Comparison of ENCODE assay signal across 26 cellular contexts in the genomic region with DNA sequence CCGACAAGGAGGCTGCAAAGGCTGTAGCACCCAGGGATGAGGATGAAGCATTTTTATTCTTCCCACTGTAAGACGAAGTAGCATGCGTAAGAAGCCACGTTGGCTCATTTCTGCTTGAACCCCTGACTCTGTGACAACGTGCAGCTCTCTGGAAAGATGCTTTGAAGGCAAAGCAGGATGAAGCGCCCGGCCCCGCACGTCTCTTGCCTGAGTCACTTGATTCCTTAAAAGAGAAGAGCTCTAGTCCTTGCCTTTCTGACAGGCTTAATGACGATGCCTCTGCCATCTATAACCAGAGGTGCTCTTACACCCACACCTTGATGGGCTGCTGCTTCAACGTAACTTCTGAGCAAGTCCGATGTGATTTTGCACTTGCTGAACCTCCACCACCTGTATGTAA.
A peak's percentile ranks its signal among the peaks of the same experiment; 100 is the strongest.
DNase-seq lines count a peak whose midpoint lies in the region; ATAC-seq and TF ChIP-seq lines count a peak whose summit lies in the region.
"Had no signal": no experiment of that assay in that cellular context is flagged by ENCODE, and none has a peak within 500 bp of the region (broad histone marks: within the 10 kb centered on the region; RNA-seq: fewer than 3 reads in every experiment).

No MANE protein-coding gene starts in this region.

- no peak for TF ChIP-seq POLR2A in breast epithelium (IDR thresholded peaks at IDR 0.05)
- no peak for TF ChIP-seq POLR2A in suprapubic skin (IDR thresholded peaks at IDR 0.05)

- H2AFZ ChIP-seq in mammary epithelial cell (ENCODE audit: low read depth, low read length) (no peak overlapping the region), mesenchymal stem cell (ENCODE audit: low read depth, low read length) (no peak overlapping the region)

- TF ChIP-seq EP300 in suprapubic skin (IDR thresholded peaks at IDR 0.05) = no peak

- H3K9me3 ChIP-seq in breast epithelium (no peaks in the 10 kb centered on the region), mammary epithelial cell (replicated peaks; ENCODE audit: insufficient read depth, low read length) (no peaks in the 10 kb centered on the region), adipocyte (ENCODE audit: control insufficient read depth, low read length) (peaks cover 3% of the 10 kb centered on the region), mesenchymal stem cell (ENCODE audit: control insufficient read depth, low read length) (no peaks in the 10 kb centered on the region), suprapubic skin (no peaks in the 10 kb centered on the region)
- H3K9me3 ChIP-seq: Caco-2, SK-N-SH had no signal

- H3K23ac ChIP-seq in mesenchymal stem cell (ENCODE audit: low read length in 2 of 2) = no peak overlapping the region

- H3K4ac ChIP-seq in mesenchymal stem cell (ENCODE audit: low read depth in 1 of 2, low read length in 2 of 2) = no peak overlapping the region

- dilution Hi-C loops in mammary epithelial cell (cut with HindIII; ENCODE audit: low sequenced_read_pairs) = no loop called here

- in situ Hi-C loops in mammary epithelial cell (cut with MboI; ENCODE audit: low sequenced_read_pairs in 2 of 2) = no loop called here

- H3K18ac ChIP-seq in mesenchymal stem cell (ENCODE audit: low read depth in 1 of 2, low read length in 2 of 2) = no peak overlapping the region

- H3K36me3 ChIP-seq in breast epithelium (no peaks in the 10 kb centered on the region), mammary epithelial cell (ENCODE audit: insufficient read depth, low read length) (no peaks in the 10 kb centered on the region), adipocyte (ENCODE audit: control insufficient read depth, insufficient read depth, low read length, severe bottlenecking) (no peaks in the 10 kb centered on the region), mesenchymal stem cell (ENCODE audit: control insufficient read depth in 1 of 2, insufficient read depth in 2 of 2, low read depth in 1 of 2, low read length in 2 of 2) (no peaks in the 10 kb centered on the region), suprapubic skin (no peaks in the 10 kb centered on the region)

- H3K79me1 ChIP-seq in mesenchymal stem cell (replicated peaks; ENCODE audit: low read length, poor library complexity, severe bottlenecking) = no peaks in the 10 kb centered on the region

- TF ChIP-seq CTCF in breast epithelium (IDR thresholded peaks at IDR 0.05) (no peak), mammary epithelial cell (conservative IDR thresholded peaks at IDR 0.05 in 1 of 2, IDR thresholded peaks at IDR 0.05 in 1 of 2; ENCODE audit: extremely low read depth in 1 of 2, insufficient read depth in 1 of 2, low read depth in 1 of 2, low read length in 2 of 2) (no peak), suprapubic skin (IDR thresholded peaks at IDR 0.05) (no peak)

- no peak overlapping the region for H3K4me3 ChIP-seq in breast epithelium
- H3K4me3 ChIP-seq in mammary epithelial cell (replicated peaks in 1 of 3; ENCODE audit: insufficient read depth in 1 of 3, low read depth in 2 of 3, low read length in 3 of 3) = no peak overlapping the region
- H3K4me3 ChIP-seq in adipocyte (ENCODE audit: low read length) = no peak overlapping the region
- no peak overlapping the region for H3K4me3 ChIP-seq in mesenchymal stem cell (ENCODE audit: insufficient read depth in 1 of 2, low read depth in 1 of 2, low read length in 2 of 2)
- no peak overlapping the region for H3K4me3 ChIP-seq in suprapubic skin
- H3K4me3 ChIP-seq: K562 had no signal

- H3K27me3 ChIP-seq in breast epithelium (no peaks in the 10 kb centered on the region), mammary epithelial cell (ENCODE audit: insufficient read depth, low read length) (no peaks in the 10 kb centered on the region), adipocyte (replicated peaks; ENCODE audit: control insufficient read depth, insufficient read depth, low read length) (no peaks in the 10 kb centered on the region), mesenchymal stem cell (ENCODE audit: control insufficient read depth in 1 of 2, insufficient read depth in 1 of 2, low read length in 2 of 2) (peaks cover 0 to 36% of the 10 kb centered on the region in 2 experiments), suprapubic skin (no peaks in the 10 kb centered on the region)

- H3K9ac ChIP-seq in mammary epithelial cell (ENCODE audit: insufficient read depth, low read length) = no peak overlapping the region
- peak overlapping the region; percentile 79 for H3K9ac ChIP-seq in adipocyte (ENCODE audit: low read length)
- peak overlapping the region; percentile 72 for H3K9ac ChIP-seq in mesenchymal stem cell (ENCODE audit: low read length)
- H3K9ac ChIP-seq: SK-N-SH had no signal

- H2BK5ac ChIP-seq in mesenchymal stem cell (ENCODE audit: low read depth, low read length, poor library complexity, severe bottlenecking) = no peak overlapping the region

- H4K20me1 ChIP-seq in mammary epithelial cell (ENCODE audit: insufficient read depth, low read length) = no peaks in the 10 kb centered on the region

- no peak overlapping the region for H2AK5ac ChIP-seq in mesenchymal stem cell (ENCODE audit: low read length, severe bottlenecking)

- H3K14ac ChIP-seq in mesenchymal stem cell (ENCODE audit: low read length in 2 of 2) = no peak overlapping the region

- 86% methylated on average over 11 of the region's 12 CpGs for WGBS in mammary epithelial cell (ENCODE audit: low coverage, missing lambda C conversion rate)
- WGBS in mesenchymal stem cell = 89% methylated on average over 12 of the region's 12 CpGs
- WGBS in suprapubic skin = 81% methylated on average over 12 of the region's 12 CpGs

- no peak overlapping the region for H2BK120ac ChIP-seq in mesenchymal stem cell (ENCODE audit: low read depth, low read length)

- DNase-seq in breast epithelium (ENCODE audit: low spot score in 2 of 2) = no peak
- DNase-seq in mammary epithelial cell = no peak
- DNase-seq in adipocyte (ENCODE audit: low read depth) = no peak
- DNase-seq in mesenchymal stem cell = no peak
- DNase-seq in suprapubic skin (ENCODE audit: low spot score in 2 of 2) = no peak
- no peak for DNase-seq in effector CD8-positive, alpha-beta T cell (lab: John Stamatoyannopoulos, UW)
- DNase-seq in globus pallidus (ENCODE audit: low spot score) = no peak
- DNase-seq: Caco-2; CD4-positive, alpha-beta memory T cell; EL; GDM1; GOT3; Kasumi-1; MV-4-11; NCI-H1105; NCI-H1436 treated with DMSO at 0.1 percent for 48 hours; NCI-H1930; NCI-H2107; NCI-H446; NCI-H524 treated with DMSO at 0.1 percent for 48 hours; NCI-H774; SK-N-SH had no signal

- BruUV-seq in mammary epithelial cell (replicated peaks; lab: Mats Ljungman, UMichigan) = no TSS peak

- CTCF ChIA-PET in mammary epithelial cell (lab: Charles Lee; ENCODE audit: low non-redundant PET) = no interaction called here

- intact Hi-C loops in breast epithelium (cut with DNase I; ENCODE audit: low total_unique reads) (no loop called here), mammary epithelial cell (cut with micrococcal nuclease) (no loop called here)

- H2BK15ac ChIP-seq in mesenchymal stem cell (ENCODE audit: low read depth, poor library complexity, severe bottlenecking) = no peak overlapping the region

- H3K4me2 ChIP-seq in mammary epithelial cell (ENCODE audit: insufficient read depth, low read depth, low read length) = no peak overlapping the region
- H3K4me2 ChIP-seq in mesenchymal stem cell (ENCODE audit: low read length, poor library complexity, severe bottlenecking) = no peak overlapping the region
- H3K4me2 ChIP-seq: SK-N-SH had no signal

- H4K91ac ChIP-seq in mesenchymal stem cell (ENCODE audit: low read length) = no peak overlapping the region

- H3K4me1 ChIP-seq in breast epithelium = peaks cover 8 to 13% of the 10 kb centered on the region in 2 donors
- H3K4me1 ChIP-seq in mammary epithelial cell (ENCODE audit: insufficient read depth, low read length) = peaks cover 10% of the 10 kb centered on the region
- H3K4me1 ChIP-seq in adipocyte (ENCODE audit: control insufficient read depth, insufficient read depth, low read length) = peaks cover 32% of the 10 kb centered on the region
- H3K4me1 ChIP-seq in mesenchymal stem cell (ENCODE audit: control insufficient read depth, insufficient read depth, low read depth, low read length) = peaks cover 3% of the 10 kb centered on the region
- H3K4me1 ChIP-seq in suprapubic skin = peaks cover 14% of the 10 kb centered on the region
- H3K4me1 ChIP-seq: Caco-2 had no signal

- no peaks in the 10 kb centered on the region for H3K79me2 ChIP-seq in mammary epithelial cell (ENCODE audit: insufficient read depth, low read length)

- H3K27ac ChIP-seq in breast epithelium (peak overlapping the region; percentile 78 to 95), mammary epithelial cell (ENCODE audit: insufficient read depth, low read depth, low read length) (no peak overlapping the region), mesenchymal stem cell (ENCODE audit: low read length, poor library complexity, severe bottlenecking) (no peak overlapping the region), suprapubic skin (peak overlapping the region; percentile 73)
- H3K27ac ChIP-seq: 22Rv1 had no signal

- no peak overlapping the region for H2BK12ac ChIP-seq in mesenchymal stem cell (ENCODE audit: low read length in 2 of 2)

- no peak overlapping the region for H4K8ac ChIP-seq in mesenchymal stem cell (ENCODE audit: low read length)

- ATAC-seq in HG02970 (IDR thresholded peaks at IDR 0.05; ENCODE audit: low FRiP score, unreplicated experiment) = no peak
- ATAC-seq: HCT116 had no signal

Comparison
In these comparisons a context has a peak if more than half of its experiments do, and no peak if none do; other contexts are left out.
1. H3K27ac ChIP-seq: peak in breast epithelium (2 of 2) and suprapubic skin (single experiment); none in mammary epithelial cell (single experiment) and mesenchymal stem cell (single experiment).